9 cellular contexts compared by ENCODE assay signal in the genomic region with DNA sequence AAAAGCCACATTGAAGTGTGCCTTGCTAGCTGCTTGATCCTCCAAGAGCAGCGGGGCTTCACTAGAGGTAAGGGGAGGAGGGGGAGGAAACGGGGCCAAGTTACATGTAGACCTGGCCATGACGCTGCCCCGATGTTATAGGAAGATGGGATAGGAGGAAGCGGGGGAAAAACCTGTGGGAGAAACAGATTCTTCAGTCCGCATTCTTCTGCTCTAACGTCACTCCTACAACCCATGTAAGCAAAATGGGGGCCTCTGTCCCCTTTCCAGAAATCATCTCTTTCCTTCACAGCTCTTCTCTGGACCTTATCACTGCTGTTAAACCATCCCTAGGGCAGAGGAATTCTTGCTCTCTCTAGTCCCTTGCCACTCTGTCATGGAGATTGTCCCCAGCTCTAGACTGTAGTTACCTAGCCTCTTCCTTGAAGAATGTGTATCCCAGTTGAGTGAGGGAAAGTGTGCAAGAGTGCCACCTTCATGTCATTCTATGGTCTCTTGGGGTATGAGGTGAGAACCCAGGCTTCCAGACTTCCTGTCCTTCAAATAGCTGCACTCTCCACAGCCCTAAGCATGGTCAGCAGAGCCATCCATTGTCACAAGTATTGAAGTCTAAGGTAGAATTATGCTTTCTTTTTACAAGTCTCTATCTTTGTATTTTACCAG. TPM values are rescaled to one million over a fixed set of nuclear protein-coding genes. Genes with fewer than 3 reads are reported as not detected.
DNase-seq lines count a peak whose midpoint lies in the region; ATAC-seq and TF ChIP-seq lines count a peak whose summit lies in the region.
"Had no signal": no experiment of that assay in that cellular context is flagged by ENCODE, and none has a peak within 500 bp of the region (broad histone marks: within the 10 kb centered on the region; RNA-seq: fewer than 3 reads in every experiment).

No MANE protein-coding gene starts in this region.

- H3K27me3 ChIP-seq in GM06990 (replicated peaks; ENCODE audit: control insufficient read depth, insufficient read depth, low read length) (no peaks in the 10 kb centered on the region), OCI-LY3 (ENCODE audit: low read depth, low read length) (no peaks in the 10 kb centered on the region), psoas muscle (ENCODE audit: insufficient read depth in 3 of 3, low read length in 2 of 3) (no peaks in the 10 kb centered on the region)

- WGBS in psoas muscle, 3 donors, result 66 to 74% (median 67%) methylated on average over 7 of the region's 7 CpGs

- peaks cover 46% of the 10 kb centered on the region for H3K4me1 Mint-ChIP-seq in endothelial cell (ENCODE audit: unreplicated experiment)

- peaks cover 32% of the 10 kb centered on the region for H3K79me2 ChIP-seq in OCI-LY3 (ENCODE audit: low read length)

- H3K36me3 Mint-ChIP-seq in endothelial cell (ENCODE audit: low read depth, unreplicated experiment), result peaks cover 43% of the 10 kb centered on the region

- H3K36me3 ChIP-seq in GM06990 (ENCODE audit: control insufficient read depth, insufficient read depth, low read length) (peaks cover 23% of the 10 kb centered on the region), OCI-LY3 (replicated peaks; ENCODE audit: low read depth, low read length) (peaks cover 50% of the 10 kb centered on the region), psoas muscle (ENCODE audit: insufficient read depth in 1 of 2, low read depth in 1 of 2) (peaks cover 0 to 40% of the 10 kb centered on the region in 2 donors)

- H3K27ac ChIP-seq in OCI-LY3 (ENCODE audit: low read length) (peak overlapping the region; percentile 94), psoas muscle (peak overlapping the region; percentile 89)

- H3K4me3 Mint-ChIP-seq in endothelial cell (ENCODE audit: unreplicated experiment), result peak overlapping the region; percentile 74

- peak overlapping the region; percentile 96 for H3K9ac ChIP-seq in OCI-LY3 (ENCODE audit: low read length)

- no peak for TF ChIP-seq CTCF in GM06990 (IDR thresholded peaks at IDR 0.05; ENCODE audit: insufficient read depth, low read length, poor library complexity, severe bottlenecking)
- TF ChIP-seq CTCF in OCI-LY3 (IDR thresholded peaks at IDR 0.05; ENCODE audit: low read depth, low read length), result peak; percentile 14; the same call in 1 of the 2 replicates
- TF ChIP-seq CTCF in endothelial cell (IDR thresholded peaks at IDR 0.05; ENCODE audit: unreplicated experiment), result no peak
- TF ChIP-seq CTCF in psoas muscle (IDR thresholded peaks at IDR 0.05), result no peak

- no peak overlapping the region for H2AFZ ChIP-seq in OCI-LY3 (ENCODE audit: low read depth, low read length)

- H3K27ac Mint-ChIP-seq in endothelial cell (ENCODE audit: unreplicated experiment), result peak overlapping the region; percentile 15

- H3K4me3 ChIP-seq in GM06990 (replicated peaks; ENCODE audit: low read depth, low read length), result peak overlapping the region; percentile 59
- H3K4me3 ChIP-seq in OCI-LY3 (ENCODE audit: low read length), result peak overlapping the region; percentile 69
- H3K4me3 ChIP-seq in psoas muscle, result peak overlapping the region; percentile 7

- H3K4me1 ChIP-seq in OCI-LY3 (ENCODE audit: low read length), result peaks cover 89% of the 10 kb centered on the region
- H3K4me1 ChIP-seq in psoas muscle, result peaks cover 21% of the 10 kb centered on the region

- DNase-seq in GM06990 (ENCODE audit: extremely low read depth, insufficient read length) (no peak), endothelial cell (ENCODE audit: low spot score) (no peak), psoas muscle (no peak), T-helper 9 cell (no peak), foreskin melanocyte (no peak), islet precursor cell (no peak)
- DNase-seq: NCI-H1694 treated with DMSO at 0.1 percent for 48 hours had no signal

- H3K9me3 Mint-ChIP-seq in endothelial cell (ENCODE audit: unreplicated experiment), result no peaks in the 10 kb centered on the region

- ATAC-seq in psoas muscle, result no peak
- no peak for ATAC-seq in HG03460 (IDR thresholded peaks at IDR 0.05; ENCODE audit: unreplicated experiment)

- intact Hi-C loops in psoas muscle (cut with DNase I), result no loop called here

- no peaks in the 10 kb centered on the region for H4K20me1 ChIP-seq in OCI-LY3 (ENCODE audit: insufficient read depth, low read length)

- peaks cover 17% of the 10 kb centered on the region for H3K27me3 Mint-ChIP-seq in endothelial cell (ENCODE audit: unreplicated experiment)

- no peaks in the 10 kb centered on the region for H3K9me3 ChIP-seq in OCI-LY3 (ENCODE audit: insufficient read depth, low read length)
- no peaks in the 10 kb centered on the region for H3K9me3 ChIP-seq in psoas muscle

- peak overlapping the region; percentile 98 for H3K4me2 ChIP-seq in OCI-LY3 (ENCODE audit: low read length)

RNA-seq across cellular contexts. Expression of gene PLEKHO1, which starts 11.4 kb away (rescaled TPM):
- total RNA-seq in endothelial cell (ENCODE audit: unreplicated experiment) (71.6 TPM), psoas muscle (10 to 100 TPM; 37.7 to 68.7 (median 41.9) TPM)
- 100 to 1,000 TPM in 1 of 3 donors, 10 to 100 TPM in 2; 71.4 to 119 (median 84.9) TPM for polyA plus RNA-seq in psoas muscle

Comparison
In these comparisons a context has a peak if more than half of its experiments do, and no peak if none do; other contexts are left out.
1. H3K4me3 ChIP-seq: peak in every context shown above with its lines; median percentile 69 in OCI-LY3; 59 in GM06990; 7 in psoas muscle.